ENCODE assay signal across 3 cellular contexts in the genomic region with DNA sequence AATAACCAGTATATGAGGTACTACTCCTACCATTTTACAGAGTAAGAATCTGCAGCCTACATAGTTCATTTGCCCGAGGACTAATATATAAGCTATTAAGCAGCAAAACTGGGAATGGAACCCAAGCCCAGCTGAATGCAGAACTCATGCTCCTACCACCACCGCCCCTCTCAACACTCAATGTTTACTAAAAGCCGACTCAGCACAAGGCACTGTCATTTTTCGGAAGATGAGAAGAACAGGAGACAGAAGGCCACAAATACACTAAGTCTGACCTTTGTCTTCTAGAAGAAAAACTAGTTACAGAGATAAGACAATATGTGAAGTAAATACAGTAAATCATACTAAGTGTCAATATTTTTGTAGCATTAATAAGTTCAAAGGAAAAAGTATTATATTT.
TF ChIP-seq lines count a peak whose summit lies in the region.

No MANE protein-coding gene starts in this region.

TF ChIP-seq in HepG2, 621 proteins besides CTCF, POLR2A, EP300 and RAD21:
- TF ChIP-seq MAFF (IDR thresholded peaks at IDR 0.05; ENCODE audit: low read depth, low read length): peak; percentile 84
- TF ChIP-seq, protein P1, sequence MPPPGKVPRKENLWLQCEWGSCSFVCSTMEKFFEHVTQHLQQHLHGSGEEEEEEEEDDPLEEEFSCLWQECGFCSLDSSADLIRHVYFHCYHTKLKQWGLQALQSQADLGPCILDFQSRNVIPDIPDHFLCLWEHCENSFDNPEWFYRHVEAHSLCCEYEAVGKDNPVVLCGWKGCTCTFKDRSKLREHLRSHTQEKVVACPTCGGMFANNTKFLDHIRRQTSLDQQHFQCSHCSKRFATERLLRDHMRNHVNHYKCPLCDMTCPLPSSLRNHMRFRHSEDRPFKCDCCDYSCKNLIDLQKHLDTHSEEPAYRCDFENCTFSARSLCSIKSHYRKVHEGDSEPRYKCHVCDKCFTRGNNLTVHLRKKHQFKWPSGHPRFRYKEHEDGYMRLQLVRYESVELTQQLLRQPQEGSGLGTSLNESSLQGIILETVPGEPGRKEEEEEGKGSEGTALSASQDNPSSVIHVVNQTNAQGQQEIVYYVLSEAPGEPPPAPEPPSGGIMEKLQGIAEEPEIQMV (CRISPR knock-in tag; IDR thresholded peaks at IDR 0.05; ENCODE audit: low read depth): no peak
- peak; percentile 69 to 91 for TF ChIP-seq MAFK (conservative IDR thresholded peaks at IDR 0.05 in 1 of 2, IDR thresholded peaks at IDR 0.05 in 1 of 2; ENCODE audit: low read length in 2 of 2)

TF ChIP-seq in K562, 482 proteins besides CTCF, POLR2A, EP300 and RAD21:
- TF ChIP-seq RHOXF2B (CRISPR knock-in tag; conservative IDR thresholded peaks at IDR 0.05) (no peak), ZNF316 (IDR thresholded peaks at IDR 0.05) (peak; percentile 65), MAFF (IDR thresholded peaks at IDR 0.05; ENCODE audit: low read length) (peak; percentile 49), MEIS2 (IDR thresholded peaks at IDR 0.05; ENCODE audit: partially characterized antibody) (no peak), NFE2 (IDR thresholded peaks at IDR 0.05; ENCODE audit: low read depth) (no peak), HEY1 (CRISPR knock-in tag; IDR thresholded peaks at IDR 0.05; ENCODE audit: borderline replicate concordance) (no peak), SMC3 (conservative IDR thresholded peaks at IDR 0.05; ENCODE audit: insufficient read depth, low read depth, low read length) (no peak), HDAC8 (tag; IDR thresholded peaks at IDR 0.05) (no peak), ARHGAP35 (IDR thresholded peaks at IDR 0.05; ENCODE audit: partially characterized antibody) (no peak), BCL6 (CRISPR knock-in tag; IDR thresholded peaks at IDR 0.05) (no peak), RBM14 (IDR thresholded peaks at IDR 0.05; ENCODE audit: borderline replicate concordance, insufficient read depth, low read depth, low read length) (no peak), ESRRA (IDR thresholded peaks at IDR 0.05; ENCODE audit: borderline replicate concordance, low read depth) (no peak), CCNT2 (IDR thresholded peaks at IDR 0.05; ENCODE audit: borderline replicate concordance, extremely low read depth, insufficient read length, low read depth, low read length) (no peak), ZNF696 (CRISPR knock-in tag; conservative IDR thresholded peaks at IDR 0.05) (no peak), MAFG (tag; conservative IDR thresholded peaks at IDR 0.05) (peak; percentile 33; the same call in 1 of the 2 replicates), NR2C2 (CRISPR knock-in tag; IDR thresholded peaks at IDR 0.05) (no peak), NR2C2 (tag; IDR thresholded peaks at IDR 0.05) (no peak), MCM2 (IDR thresholded peaks at IDR 0.05; ENCODE audit: low read depth) (no peak), C11orf30 (IDR thresholded peaks at IDR 0.05; ENCODE audit: low read depth) (peak; percentile 54; the same call in 1 of the 2 replicates), NFIC (IDR thresholded peaks at IDR 0.05) (no peak), SMAD2 (IDR thresholded peaks at IDR 0.05; ENCODE audit: low read depth, low read length) (no peak), CHD2 (IDR thresholded peaks at IDR 0.05; ENCODE audit: low read depth, low read length) (no peak), TCF3 (CRISPR knock-in tag; IDR thresholded peaks at IDR 0.05) (no peak), ZNF764 (CRISPR knock-in tag; IDR thresholded peaks at IDR 0.05; ENCODE audit: low read depth) (no peak), SRSF7 (optimal IDR thresholded peaks at IDR 0.05; ENCODE audit: low read depth, low read length) (no peak), ZNF695 (CRISPR knock-in tag; IDR thresholded peaks at IDR 0.05) (no peak), ZKSCAN1 (IDR thresholded peaks at IDR 0.05; ENCODE audit: low read depth, low read length) (no peak), MAFK (IDR thresholded peaks at IDR 0.05; ENCODE audit: low read length) (peak; percentile 44; the same call in 1 of the 2 replicates), KLF6 (CRISPR knock-in tag; IDR thresholded peaks at IDR 0.05; ENCODE audit: borderline replicate concordance) (no peak), ILF3 (IDR thresholded peaks at IDR 0.05; ENCODE audit: borderline replicate concordance) (no peak), ZNF184 (CRISPR knock-in tag; IDR thresholded peaks at IDR 0.05) (no peak)
- TF ChIP-seq, protein P2, sequence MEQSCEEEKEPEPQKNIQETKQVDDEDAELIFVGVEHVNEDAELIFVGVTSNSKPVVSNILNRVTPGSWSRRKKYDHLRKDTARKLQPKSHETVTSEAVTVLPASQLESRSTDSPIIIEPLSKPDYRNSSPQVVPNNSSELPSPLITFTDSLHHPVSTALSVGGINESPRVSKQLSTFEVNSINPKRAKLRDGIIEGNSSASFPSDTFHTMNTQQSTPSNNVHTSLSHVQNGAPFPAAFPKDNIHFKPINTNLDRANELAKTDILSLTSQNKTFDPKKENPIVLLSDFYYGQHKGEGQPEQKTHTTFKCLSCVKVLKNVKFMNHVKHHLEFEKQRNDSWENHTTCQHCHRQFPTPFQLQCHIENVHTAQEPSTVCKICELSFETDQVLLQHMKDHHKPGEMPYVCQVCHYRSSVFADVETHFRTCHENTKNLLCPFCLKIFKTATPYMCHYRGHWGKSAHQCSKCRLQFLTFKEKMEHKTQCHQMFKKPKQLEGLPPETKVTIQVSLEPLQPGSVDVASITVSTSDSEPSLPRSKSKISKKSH (CRISPR knock-in tag; IDR thresholded peaks at IDR 0.05): no peak
TF ChIP-seq in K562: peak in this region for 5.

TF ChIP-seq in WTC11, 78 proteins besides CTCF, POLR2A, EP300 and RAD21:
- no peak for TF ChIP-seq MYBL2 (CRISPR knock-in tag; IDR thresholded peaks at IDR 0.05)
- TF ChIP-seq, protein P3, sequence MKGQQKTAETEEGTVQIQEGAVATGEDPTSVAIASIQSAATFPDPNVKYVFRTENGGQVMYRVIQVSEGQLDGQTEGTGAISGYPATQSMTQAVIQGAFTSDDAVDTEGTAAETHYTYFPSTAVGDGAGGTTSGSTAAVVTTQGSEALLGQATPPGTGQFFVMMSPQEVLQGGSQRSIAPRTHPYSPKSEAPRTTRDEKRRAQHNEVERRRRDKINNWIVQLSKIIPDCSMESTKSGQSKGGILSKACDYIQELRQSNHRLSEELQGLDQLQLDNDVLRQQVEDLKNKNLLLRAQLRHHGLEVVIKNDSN (CRISPR knock-in tag; IDR thresholded peaks at IDR 0.05): no peak
- TF ChIP-seq, protein P4, sequence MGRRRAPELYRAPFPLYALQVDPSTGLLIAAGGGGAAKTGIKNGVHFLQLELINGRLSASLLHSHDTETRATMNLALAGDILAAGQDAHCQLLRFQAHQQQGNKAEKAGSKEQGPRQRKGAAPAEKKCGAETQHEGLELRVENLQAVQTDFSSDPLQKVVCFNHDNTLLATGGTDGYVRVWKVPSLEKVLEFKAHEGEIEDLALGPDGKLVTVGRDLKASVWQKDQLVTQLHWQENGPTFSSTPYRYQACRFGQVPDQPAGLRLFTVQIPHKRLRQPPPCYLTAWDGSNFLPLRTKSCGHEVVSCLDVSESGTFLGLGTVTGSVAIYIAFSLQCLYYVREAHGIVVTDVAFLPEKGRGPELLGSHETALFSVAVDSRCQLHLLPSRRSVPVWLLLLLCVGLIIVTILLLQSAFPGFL (CRISPR knock-in tag; IDR thresholded peaks at IDR 0.05; ENCODE audit: borderline replicate concordance): no peak
- TF ChIP-seq FOXP1 (CRISPR knock-in tag; IDR thresholded peaks at IDR 0.05; ENCODE audit: borderline replicate concordance): no peak
- no peak for TF ChIP-seq SOX15 (CRISPR knock-in tag; IDR thresholded peaks at IDR 0.05)
- no peak for TF ChIP-seq TEAD1 (CRISPR knock-in tag; IDR thresholded peaks at IDR 0.05)
- TF ChIP-seq, protein P5, sequence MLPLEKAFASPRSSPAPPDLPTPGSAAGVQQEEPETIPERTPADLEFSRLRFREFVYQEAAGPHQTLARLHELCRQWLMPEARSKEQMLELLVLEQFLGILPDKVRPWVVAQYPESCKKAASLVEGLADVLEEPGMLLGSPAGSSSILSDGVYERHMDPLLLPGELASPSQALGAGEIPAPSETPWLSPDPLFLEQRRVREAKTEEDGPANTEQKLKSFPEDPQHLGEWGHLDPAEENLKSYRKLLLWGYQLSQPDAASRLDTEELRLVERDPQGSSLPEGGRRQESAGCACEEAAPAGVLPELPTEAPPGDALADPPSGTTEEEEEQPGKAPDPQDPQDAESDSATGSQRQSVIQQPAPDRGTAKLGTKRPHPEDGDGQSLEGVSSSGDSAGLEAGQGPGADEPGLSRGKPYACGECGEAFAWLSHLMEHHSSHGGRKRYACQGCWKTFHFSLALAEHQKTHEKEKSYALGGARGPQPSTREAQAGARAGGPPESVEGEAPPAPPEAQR (CRISPR knock-in tag; IDR thresholded peaks at IDR 0.05): no peak
- TF ChIP-seq CREM (CRISPR knock-in tag; IDR thresholded peaks at IDR 0.05): no peak
- no peak for TF ChIP-seq ESRRA (CRISPR knock-in tag; IDR thresholded peaks at IDR 0.05; ENCODE audit: borderline replicate concordance)
- no peak for TF ChIP-seq IRF2 (CRISPR knock-in tag; IDR thresholded peaks at IDR 0.05; ENCODE audit: borderline replicate concordance, low read depth)
- TF ChIP-seq, protein P6, sequence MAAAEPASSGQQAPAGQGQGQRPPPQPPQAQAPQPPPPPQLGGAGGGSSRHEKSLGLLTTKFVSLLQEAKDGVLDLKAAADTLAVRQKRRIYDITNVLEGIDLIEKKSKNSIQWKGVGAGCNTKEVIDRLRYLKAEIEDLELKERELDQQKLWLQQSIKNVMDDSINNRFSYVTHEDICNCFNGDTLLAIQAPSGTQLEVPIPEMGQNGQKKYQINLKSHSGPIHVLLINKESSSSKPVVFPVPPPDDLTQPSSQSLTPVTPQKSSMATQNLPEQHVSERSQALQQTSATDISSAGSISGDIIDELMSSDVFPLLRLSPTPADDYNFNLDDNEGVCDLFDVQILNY (CRISPR knock-in tag; IDR thresholded peaks at IDR 0.05): no peak
- TF ChIP-seq, protein P7, sequence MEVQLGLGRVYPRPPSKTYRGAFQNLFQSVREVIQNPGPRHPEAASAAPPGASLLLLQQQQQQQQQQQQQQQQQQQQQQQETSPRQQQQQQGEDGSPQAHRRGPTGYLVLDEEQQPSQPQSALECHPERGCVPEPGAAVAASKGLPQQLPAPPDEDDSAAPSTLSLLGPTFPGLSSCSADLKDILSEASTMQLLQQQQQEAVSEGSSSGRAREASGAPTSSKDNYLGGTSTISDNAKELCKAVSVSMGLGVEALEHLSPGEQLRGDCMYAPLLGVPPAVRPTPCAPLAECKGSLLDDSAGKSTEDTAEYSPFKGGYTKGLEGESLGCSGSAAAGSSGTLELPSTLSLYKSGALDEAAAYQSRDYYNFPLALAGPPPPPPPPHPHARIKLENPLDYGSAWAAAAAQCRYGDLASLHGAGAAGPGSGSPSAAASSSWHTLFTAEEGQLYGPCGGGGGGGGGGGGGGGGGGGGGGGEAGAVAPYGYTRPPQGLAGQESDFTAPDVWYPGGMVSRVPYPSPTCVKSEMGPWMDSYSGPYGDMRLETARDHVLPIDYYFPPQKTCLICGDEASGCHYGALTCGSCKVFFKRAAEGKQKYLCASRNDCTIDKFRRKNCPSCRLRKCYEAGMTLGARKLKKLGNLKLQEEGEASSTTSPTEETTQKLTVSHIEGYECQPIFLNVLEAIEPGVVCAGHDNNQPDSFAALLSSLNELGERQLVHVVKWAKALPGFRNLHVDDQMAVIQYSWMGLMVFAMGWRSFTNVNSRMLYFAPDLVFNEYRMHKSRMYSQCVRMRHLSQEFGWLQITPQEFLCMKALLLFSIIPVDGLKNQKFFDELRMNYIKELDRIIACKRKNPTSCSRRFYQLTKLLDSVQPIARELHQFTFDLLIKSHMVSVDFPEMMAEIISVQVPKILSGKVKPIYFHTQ (CRISPR knock-in tag; IDR thresholded peaks at IDR 0.05): no peak
- no peak for TF ChIP-seq JAZF1 (CRISPR knock-in tag; IDR thresholded peaks at IDR 0.05)
TF ChIP-seq in WTC11: peak in this region for 0.
